9 cellular contexts compared by ENCODE assay signal in genomic region chr17:48294989-48295892, GRCh38.
DNase-seq lines count a peak whose midpoint lies in the region; ATAC-seq, FAIRE-seq and TF ChIP-seq lines count a peak whose summit lies in the region.
"Had no signal": no experiment of that assay in that cellular context is flagged by ENCODE, and none has a peak within 500 bp of the region (broad histone marks: within the 10 kb centered on the region; RNA-seq: fewer than 3 reads in every experiment).

No MANE protein-coding gene starts in this region.

- FAIRE-seq in kidney (lab: Jason Lieb, UNC): no peak

- RAD21 ChIA-PET in HCT116 (lab: Charles Lee; ENCODE audit: low non-redundant PET in 1 of 2, low total read pairs in 2 of 2, uncharacterized antibody in 2 of 2, unreplicated experiment in 2 of 2): no interaction called here

- H3K9me2 ChIP-seq in HCT116 (ENCODE audit: insufficient read depth) (no peaks in the 10 kb centered on the region), SU-DHL-6 (replicated peaks; ENCODE audit: insufficient read depth, low read length) (no peaks in the 10 kb centered on the region)

- H3K4me1 ChIP-seq in HCT116 (ENCODE audit: control insufficient read depth in 1 of 2, insufficient read depth in 2 of 2, low read length in 2 of 2): peaks cover 6 to 29% of the 10 kb centered on the region in 2 experiments; a peak in 3 of 4 replicates
- peaks cover 0 to 5% of the 10 kb centered on the region in 2 donors for H3K4me1 ChIP-seq in kidney (ENCODE audit: control insufficient read depth in 1 of 2, insufficient read depth in 1 of 2, low read depth in 1 of 2, low read length in 2 of 2)
- H3K4me1 ChIP-seq in lower lobe of right lung: no peaks in the 10 kb centered on the region

- ATAC-seq in HCT116 (no peak), lower lobe of right lung (no peak)
- ATAC-seq: gastrocnemius medialis had no signal

- TF ChIP-seq POLR2A in HCT116 (IDR thresholded peaks at IDR 0.05; ENCODE audit: borderline replicate concordance, extremely low read depth, insufficient read depth, insufficient read length): no peak

- H3K4me2 ChIP-seq in HCT116 (ENCODE audit: low read length) (peak overlapping the region; percentile 22), SU-DHL-6 (ENCODE audit: low read depth, low read length, poor library complexity, severe bottlenecking) (peak overlapping the region; percentile 57)

- H3K79me2 ChIP-seq in HCT116 (ENCODE audit: insufficient read depth, low read length) (no peaks in the 10 kb centered on the region), SU-DHL-6 (ENCODE audit: insufficient read depth, low read length) (no peaks in the 10 kb centered on the region)

- BruUV-seq in HCT116 (replicated peaks; lab: Mats Ljungman, UMichigan): no TSS peak

- no peak overlapping the region for H3K4me3 ChIP-seq in HCT116 (replicated peaks in 1 of 2; ENCODE audit: low read depth in 1 of 2, low read length in 2 of 2)
- peak overlapping the region; percentile 3 for H3K4me3 ChIP-seq in SU-DHL-6 (ENCODE audit: insufficient read depth, low read length, poor library complexity, severe bottlenecking)
- peak overlapping the region in 1 of 2 donors; percentile 34 for H3K4me3 ChIP-seq in kidney (ENCODE audit: low read length in 2 of 2)
- H3K4me3 ChIP-seq in lower lobe of right lung: no peak overlapping the region

- TF ChIP-seq RAD21 in HCT116 (IDR thresholded peaks at IDR 0.05; ENCODE audit: low read depth): no peak

- intact Hi-C loops in HCT116 (cut with micrococcal nuclease): no loop called here
- intact Hi-C loops in kidney (cut with DNase I): no loop called here
- intact Hi-C loops in lower lobe of right lung (cut with DNase I): no loop called here

- H3K36me3 ChIP-seq in HCT116 (ENCODE audit: control insufficient read depth in 1 of 2, insufficient read depth in 2 of 2, low read length in 2 of 2) (no peaks in the 10 kb centered on the region), SU-DHL-6 (ENCODE audit: low read length) (no peaks in the 10 kb centered on the region), kidney (ENCODE audit: control insufficient read depth in 1 of 2, insufficient read depth in 2 of 2, low read length in 2 of 2) (no peaks in the 10 kb centered on the region), lower lobe of right lung (no peaks in the 10 kb centered on the region)
- H3K36me3 ChIP-seq: gastrocnemius medialis had no signal

- H2AFZ ChIP-seq in HCT116 (ENCODE audit: low read depth, low read length, poor library complexity, severe bottlenecking) (peak overlapping the region; percentile 33), SU-DHL-6 (ENCODE audit: low read depth, low read length, severe bottlenecking) (peak overlapping the region; percentile 85)

- H4K20me1 ChIP-seq in HCT116 (ENCODE audit: insufficient read depth): no peaks in the 10 kb centered on the region
- H4K20me1 ChIP-seq in SU-DHL-6 (ENCODE audit: low read depth, low read length): no peaks in the 10 kb centered on the region

- H3K9me3 ChIP-seq in HCT116 (ENCODE audit: control insufficient read depth in 1 of 2, insufficient read depth in 1 of 2, low read depth in 1 of 2, low read length in 2 of 2): no peaks in the 10 kb centered on the region
- H3K9me3 ChIP-seq in SU-DHL-6 (ENCODE audit: insufficient read depth, low read length): no peaks in the 10 kb centered on the region
- no peaks in the 10 kb centered on the region for H3K9me3 ChIP-seq in kidney (ENCODE audit: control insufficient read depth in 1 of 2, low read length in 2 of 2)
- H3K9me3 ChIP-seq in lower lobe of right lung: no peaks in the 10 kb centered on the region
- H3K9me3 ChIP-seq: gastrocnemius medialis had no signal

- POLR2A ChIA-PET in HCT116 (lab: Charles Lee): no interaction called here

- H3K27ac ChIP-seq in HCT116 (ENCODE audit: low read depth, low read length) (no peak overlapping the region), SU-DHL-6 (ENCODE audit: low read depth, low read length) (no peak overlapping the region), kidney (ENCODE audit: low read depth in 2 of 2, low read length in 2 of 2) (peak overlapping the region in 1 of 2 donors; percentile 63), lower lobe of right lung (no peak overlapping the region)

- no peaks in the 10 kb centered on the region for H3K27me3 ChIP-seq in HCT116 (ENCODE audit: insufficient read depth, low read length)
- no peaks in the 10 kb centered on the region for H3K27me3 ChIP-seq in SU-DHL-6 (ENCODE audit: low read length)
- peaks cover 27% of the 10 kb centered on the region for H3K27me3 ChIP-seq in lower lobe of right lung (ENCODE audit: low read depth)
- H3K27me3 ChIP-seq: gastrocnemius medialis had no signal

- peak; percentile 5 for DNase-seq in Daoy (ENCODE audit: low read depth)
- no peak for DNase-seq in HCT116 (ENCODE audit: low read depth, low spot score)
- peak; percentile 6 for DNase-seq in medulla oblongata (ENCODE audit: extremely low spot score)
- no peak for DNase-seq in kidney
- no peak for DNase-seq in D341Med (ENCODE audit: low spot score)
- no peak for DNase-seq in lower lobe of right lung
- DNase-seq in NCI-H187 (lab: John Stamatoyannopoulos, UW): no peak
- DNase-seq: gastrocnemius medialis had no signal

- CTCF ChIA-PET in HCT116 (lab: Charles Lee): interaction anchor here (1.0 to 4.9 kb wide), 5 partner anchors 13 to 41 kb away, joined by 3 to 41 read pairs (median 5); no protein-coding TSS in a partner anchor

- H3F3A ChIP-seq in SU-DHL-6 (ENCODE audit: insufficient read depth): no peaks in the 10 kb centered on the region

- TF ChIP-seq CTCF in HCT116 (IDR thresholded peaks at IDR 0.05 in 2 of 3, conservative IDR thresholded peaks at IDR 0.05 in 1 of 3; ENCODE audit: borderline replicate concordance in 1 of 3, insufficient read depth in 1 of 3, low read depth in 2 of 3, low read length in 2 of 3) (no peak), SU-DHL-6 (IDR thresholded peaks at IDR 0.05; ENCODE audit: insufficient read depth, low read length, poor library complexity, severe bottlenecking) (no peak), kidney (IDR thresholded peaks at IDR 0.05; ENCODE audit: borderline replicate concordance, extremely low read depth, insufficient read depth) (no peak), lower lobe of right lung (IDR thresholded peaks at IDR 0.05) (no peak)

- H3K9ac ChIP-seq in HCT116 (ENCODE audit: low read length): no peak overlapping the region
- peak overlapping the region; percentile 28 for H3K9ac ChIP-seq in SU-DHL-6 (ENCODE audit: low read length)
- no peak overlapping the region for H3K9ac ChIP-seq in kidney (ENCODE audit: low read length in 2 of 2)

TF ChIP-seq in HCT116, 20 proteins besides CTCF, POLR2A, EP300 and RAD21:
- peak; percentile 49; the same call in 1 of the 2 replicates for TF ChIP-seq FOSL1 (IDR thresholded peaks at IDR 0.05; ENCODE audit: low read depth)
- TF ChIP-seq SP1 (IDR thresholded peaks at IDR 0.05; ENCODE audit: low read depth): peak; percentile 10; the same call in 1 of the 2 replicates
- no peak for TF ChIP-seq ZNF274 (IDR thresholded peaks at IDR 0.05; ENCODE audit: low read depth, low read length)
- no peak for TF ChIP-seq TCF7L2 (IDR thresholded peaks at IDR 0.05; ENCODE audit: borderline replicate concordance, extremely low read depth, insufficient read depth, insufficient read length)
- TF ChIP-seq JUND (IDR thresholded peaks at IDR 0.05): 0 out of 2 replicates have a peak, but pooled peaks have one; percentile 25

Comparison
In these comparisons a context has a peak if more than half of its experiments do, and no peak if none do; other contexts are left out.
1. DNase-seq: peak in Daoy (single experiment) and medulla oblongata (single experiment); none in HCT116 (single experiment), kidney (single experiment), D341Med (single experiment), lower lobe of right lung (single experiment) and NCI-H187 (0 of 2).